In genomic region chr11:83071641-83072591, GRCh38 we compare ENCODE assay signal across 1 cellular context.
TF ChIP-seq lines count a peak whose summit lies in the region.

A gene with protein sequence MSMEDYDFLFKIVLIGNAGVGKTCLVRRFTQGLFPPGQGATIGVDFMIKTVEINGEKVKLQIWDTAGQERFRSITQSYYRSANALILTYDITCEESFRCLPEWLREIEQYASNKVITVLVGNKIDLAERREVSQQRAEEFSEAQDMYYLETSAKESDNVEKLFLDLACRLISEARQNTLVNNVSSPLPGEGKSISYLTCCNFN (minus strand): TSS chr11:83071897. CDS start chr11:82997316, 74,581 bp downstream.

TF ChIP-seq in K562, 482 proteins besides CTCF, POLR2A, EP300 and RAD21 (continued from another document and continues in another):
- TF ChIP-seq, protein P1, sequence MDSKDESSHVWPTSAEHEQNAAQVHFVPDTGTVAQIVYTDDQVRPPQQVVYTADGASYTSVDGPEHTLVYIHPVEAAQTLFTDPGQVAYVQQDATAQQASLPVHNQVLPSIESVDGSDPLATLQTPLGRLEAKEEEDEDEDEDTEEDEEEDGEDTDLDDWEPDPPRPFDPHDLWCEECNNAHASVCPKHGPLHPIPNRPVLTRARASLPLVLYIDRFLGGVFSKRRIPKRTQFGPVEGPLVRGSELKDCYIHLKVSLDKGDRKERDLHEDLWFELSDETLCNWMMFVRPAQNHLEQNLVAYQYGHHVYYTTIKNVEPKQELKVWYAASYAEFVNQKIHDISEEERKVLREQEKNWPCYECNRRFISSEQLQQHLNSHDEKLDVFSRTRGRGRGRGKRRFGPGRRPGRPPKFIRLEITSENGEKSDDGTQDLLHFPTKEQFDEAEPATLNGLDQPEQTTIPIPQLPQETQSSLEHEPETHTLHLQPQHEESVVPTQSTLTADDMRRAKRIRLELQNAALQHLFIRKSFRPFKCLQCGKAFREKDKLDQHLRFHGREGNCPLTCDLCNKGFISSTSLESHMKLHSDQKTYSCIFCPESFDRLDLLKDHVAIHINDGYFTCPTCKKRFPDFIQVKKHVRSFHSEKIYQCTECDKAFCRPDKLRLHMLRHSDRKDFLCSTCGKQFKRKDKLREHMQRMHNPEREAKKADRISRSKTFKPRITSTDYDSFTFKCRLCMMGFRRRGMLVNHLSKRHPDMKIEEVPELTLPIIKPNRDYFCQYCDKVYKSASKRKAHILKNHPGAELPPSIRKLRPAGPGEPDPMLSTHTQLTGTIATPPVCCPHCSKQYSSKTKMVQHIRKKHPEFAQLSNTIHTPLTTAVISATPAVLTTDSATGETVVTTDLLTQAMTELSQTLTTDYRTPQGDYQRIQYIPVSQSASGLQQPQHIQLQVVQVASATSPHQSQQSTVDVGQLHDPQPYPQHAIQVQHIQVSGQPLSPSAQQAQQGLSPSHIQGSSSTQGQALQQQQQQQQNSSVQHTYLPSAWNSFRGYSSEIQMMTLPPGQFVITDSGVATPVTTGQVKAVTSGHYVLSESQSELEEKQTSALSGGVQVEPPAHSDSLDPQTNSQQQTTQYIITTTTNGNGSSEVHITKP (IDR thresholded peaks at IDR 0.05; ENCODE audit: partially characterized antibody) = peak; percentile 85
- TF ChIP-seq MTA3 (IDR thresholded peaks at IDR 0.05; ENCODE audit: borderline replicate concordance) = peak; percentile 79
- 0 out of 2 replicates have a peak, but pooled peaks have one; percentile 57 for TF ChIP-seq ZNF57 (CRISPR knock-in tag; IDR thresholded peaks at IDR 0.05)
- 0 out of 2 replicates have a peak, but pooled peaks have one; percentile 8 for TF ChIP-seq ZNF583 (CRISPR knock-in tag; IDR thresholded peaks at IDR 0.05)
- TF ChIP-seq ZNF212 (CRISPR knock-in tag; IDR thresholded peaks at IDR 0.05) = no peak
- peak; percentile 41 to 69; a peak in 2 of 4 replicates for TF ChIP-seq MLLT1 (IDR thresholded peaks at IDR 0.05)
- peak; percentile 74; the same call in 1 of the 2 replicates for TF ChIP-seq ELF4 (CRISPR knock-in tag; IDR thresholded peaks at IDR 0.05)
- peak; percentile 74; the same call in 1 of the 2 replicates for TF ChIP-seq NR2F6 (CRISPR knock-in tag; IDR thresholded peaks at IDR 0.05)
- TF ChIP-seq E2F8 (IDR thresholded peaks at IDR 0.05; ENCODE audit: low read depth, partially characterized antibody) = peak; percentile 16
- peak; percentile 99 for TF ChIP-seq ZNF143 (CRISPR knock-in tag; IDR thresholded peaks at IDR 0.05)
- peak; percentile 56 to 59; a peak in 2 of 4 replicates for TF ChIP-seq SIN3A (IDR thresholded peaks at IDR 0.05; ENCODE audit: borderline replicate concordance in 2 of 2, control insufficient read depth in 1 of 2, low read depth in 2 of 2, low read length in 2 of 2)
- no peak for TF ChIP-seq ELK3 (CRISPR knock-in tag; IDR thresholded peaks at IDR 0.05)
- TF ChIP-seq TCF7 (IDR thresholded peaks at IDR 0.05; ENCODE audit: borderline replicate concordance) = peak; percentile 65; the same call in 1 of the 2 replicates
- TF ChIP-seq IRF2 (CRISPR knock-in tag; IDR thresholded peaks at IDR 0.05) = no peak
- TF ChIP-seq SETDB1 (IDR thresholded peaks at IDR 0.05; ENCODE audit: low read length) = peak; percentile 89
- TF ChIP-seq HOXB6 (CRISPR knock-in tag; IDR thresholded peaks at IDR 0.05; ENCODE audit: borderline replicate concordance) = peak; percentile 19; the same call in 1 of the 2 replicates
- no peak for TF ChIP-seq CBFB (CRISPR knock-in tag; IDR thresholded peaks at IDR 0.05)
- TF ChIP-seq PHTF2 (CRISPR knock-in tag; IDR thresholded peaks at IDR 0.05) = no peak
- TF ChIP-seq ZNF384 (IDR thresholded peaks at IDR 0.05; ENCODE audit: low read depth, low read length) = 0 out of 2 replicates have a peak, but pooled peaks have one; percentile 13
- TF ChIP-seq, protein P2, sequence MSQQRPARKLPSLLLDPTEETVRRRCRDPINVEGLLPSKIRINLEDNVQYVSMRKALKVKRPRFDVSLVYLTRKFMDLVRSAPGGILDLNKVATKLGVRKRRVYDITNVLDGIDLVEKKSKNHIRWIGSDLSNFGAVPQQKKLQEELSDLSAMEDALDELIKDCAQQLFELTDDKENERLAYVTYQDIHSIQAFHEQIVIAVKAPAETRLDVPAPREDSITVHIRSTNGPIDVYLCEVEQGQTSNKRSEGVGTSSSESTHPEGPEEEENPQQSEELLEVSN (IDR thresholded peaks at IDR 0.05; ENCODE audit: borderline replicate concordance in 1 of 2, extremely low read depth in 1 of 2, insufficient read depth in 1 of 2, insufficient read length in 1 of 2, low read depth in 1 of 2, low read length in 1 of 2, poor library complexity in 1 of 2, severe bottlenecking in 1 of 2) = peak in 1 of 2 experiments; percentile 17
- peak; percentile 59; the same call in 1 of the 2 replicates for TF ChIP-seq ZC3H8 (IDR thresholded peaks at IDR 0.05)
- TF ChIP-seq SMARCA4 (IDR thresholded peaks at IDR 0.05) = peak; percentile 35; the same call in 1 of the 2 replicates
- 0 out of 2 replicates have a peak, but pooled peaks have one; percentile 53 for TF ChIP-seq PHF21A (IDR thresholded peaks at IDR 0.05; ENCODE audit: borderline replicate concordance, low read depth)
- TF ChIP-seq SMAD4 (CRISPR knock-in tag; conservative IDR thresholded peaks at IDR 0.05) = no peak
- peak; percentile 53 for TF ChIP-seq DPF2 (IDR thresholded peaks at IDR 0.05)
- TF ChIP-seq NFE2 (IDR thresholded peaks at IDR 0.05; ENCODE audit: low read depth) = no peak
- TF ChIP-seq POLR2AphosphoS2 (IDR thresholded peaks at IDR 0.05; ENCODE audit: low read length) = no peak; the same call in 1 of the 2 replicates
- peak; percentile 97 for TF ChIP-seq FOSL1 (tag; conservative IDR thresholded peaks at IDR 0.05)
- TF ChIP-seq NFRKB (IDR thresholded peaks at IDR 0.05; ENCODE audit: low read depth) = peak; percentile 99
- TF ChIP-seq HCFC1 (IDR thresholded peaks at IDR 0.05; ENCODE audit: low read depth, low read length) = peak; percentile 97
- TF ChIP-seq EP400 (IDR thresholded peaks at IDR 0.05) = peak; percentile 97
- TF ChIP-seq JUN (IDR thresholded peaks at IDR 0.05; ENCODE audit: borderline replicate concordance, low read depth, low read length) = peak; percentile 95
- peak; percentile 96 for TF ChIP-seq JUN (CRISPR knock-in tag; IDR thresholded peaks at IDR 0.05; ENCODE audit: borderline replicate concordance)
- TF ChIP-seq RERE (CRISPR knock-in tag; IDR thresholded peaks at IDR 0.05; ENCODE audit: borderline replicate concordance) = no peak
- peak; percentile 89 for TF ChIP-seq ETS1 (conservative IDR thresholded peaks at IDR 0.05; ENCODE audit: control insufficient read depth, low read depth, low read length)
- peak; percentile 83; the same call in 1 of the 2 replicates for TF ChIP-seq FOXP1 (CRISPR knock-in tag; IDR thresholded peaks at IDR 0.05)
- peak; percentile 84 for TF ChIP-seq TBP (optimal IDR thresholded peaks at IDR 0.05; ENCODE audit: low read depth, low read length)
- TF ChIP-seq NFYB (IDR thresholded peaks at IDR 0.05; ENCODE audit: extremely low read depth, insufficient read length) = no peak
- no peak for TF ChIP-seq NR0B1 (IDR thresholded peaks at IDR 0.05; ENCODE audit: partially characterized antibody)
- peak; percentile 15 for TF ChIP-seq SAP30 (IDR thresholded peaks at IDR 0.05; ENCODE audit: borderline replicate concordance, insufficient read depth, low read depth, low read length, poor library complexity, severe bottlenecking)
- no peak for TF ChIP-seq BDP1 (IDR thresholded peaks at IDR 0.05; ENCODE audit: insufficient read depth, insufficient read length)
- no peak for TF ChIP-seq SAFB2 (IDR thresholded peaks at IDR 0.05; ENCODE audit: borderline replicate concordance, low read depth, low read length, severe bottlenecking)
- TF ChIP-seq MAX (CRISPR knock-in tag; IDR thresholded peaks at IDR 0.05) = peak; percentile 64
